18 cellular contexts compared by ENCODE assay signal in genomic region chr10:4766449-4766848, GRCh38. TPM values are rescaled to one million over a fixed set of nuclear protein-coding genes. Genes with fewer than 3 reads are reported as not detected.
A peak's percentile ranks its signal among the peaks of the same experiment; 100 is the strongest.
DNase-seq lines count a peak whose midpoint lies in the region; ATAC-seq and TF ChIP-seq lines count a peak whose summit lies in the region.
"Had no signal": no experiment of that assay in that cellular context is flagged by ENCODE, and none has a peak within 500 bp of the region (broad histone marks: within the 10 kb centered on the region; RNA-seq: fewer than 3 reads in every experiment).

No MANE protein-coding gene starts in this region.

- TF ChIP-seq CTCF in epithelial cell of esophagus (IDR thresholded peaks at IDR 0.05; ENCODE audit: insufficient read depth, low read depth, low read length, missing control alignments) (no peak), left lung (IDR thresholded peaks at IDR 0.05) (no peak)

- H3K4me1 Mint-ChIP-seq in activated T-cell treated with anti-CD3 and anti-CD28 coated beads, Interleukin-2, amount 50 U/mL, for 4 hours (ENCODE audit: low read depth), result peaks cover 3% of the 10 kb centered on the region
- H3K4me1 Mint-ChIP-seq: activated B cell treated with CpG ODN at 0.5 μM for 24 hours, endodermal cell had no signal

- peaks cover 0 to 10% of the 10 kb centered on the region in 2 donors for H3K4me1 ChIP-seq in left lung

- no peaks in the 10 kb centered on the region for H3K9me3 ChIP-seq in left lung
- H3K9me3 ChIP-seq: sigmoid colon had no signal

- H3K4me3 ChIP-seq in epithelial cell of esophagus (ENCODE audit: low read length) (no peak overlapping the region), left lung (no peak overlapping the region)
- H3K4me3 ChIP-seq: cardiac muscle cell, lung, sigmoid colon had no signal

- no peaks in the 10 kb centered on the region for H3K36me3 ChIP-seq in left lung
- H3K36me3 ChIP-seq: cardiac muscle cell, sigmoid colon had no signal

- H3K27ac ChIP-seq in left lung, result no peak overlapping the region
- H3K27ac ChIP-seq: cardiac muscle cell had no signal

- H3K36me3 Mint-ChIP-seq in activated T-cell treated with anti-CD3 and anti-CD28 coated beads, Interleukin-2, amount 50 U/mL, for 4 hours (ENCODE audit: insufficient read depth), result no peaks in the 10 kb centered on the region

- H3K4me3 Mint-ChIP-seq in activated T-cell treated with anti-CD3 and anti-CD28 coated beads, Interleukin-2, amount 50 U/mL, for 4 hours, result no peak overlapping the region
- H3K4me3 Mint-ChIP-seq: activated B cell treated with CpG ODN at 0.5 μM for 24 hours, endodermal cell, nephron progenitor cell had no signal

- H3K27me3 ChIP-seq in left lung, result no peaks in the 10 kb centered on the region
- H3K27me3 ChIP-seq: sigmoid colon had no signal

- DNase-seq in Right ventricle myocardium superior (no peak), left cardiac atrium (no peak), epithelial cell of esophagus (ENCODE audit: low read depth) (peak; percentile 21), left kidney (ENCODE audit: low read depth, low spot score) (peak; percentile 10), left lung (no peak), NOMO-1 treated with DMSO at 0.1 percent for 48 hours (lab: John Stamatoyannopoulos, UW; ENCODE audit: unreplicated experiment) (no peak)
- no peak for DNase-seq in activated T-cell treated with anti-CD3 and anti-CD28 coated beads, Interleukin-2, amount 50 U/mL, for 4 hours
- DNase-seq: activated B cell treated with CpG ODN at 0.5 μM for 24 hours; activated naive CD4-positive, alpha-beta T cell treated with anti-CD3 and anti-CD28 coated beads, Interleukin-2, amount 50 U/mL, for 16 hours; endodermal cell; NCI-H1048; nephron progenitor cell; NK-92 treated with Interleukin-12 subunit alpha and Interleukin-12 subunit beta, amount 100 ng/mL, for 24 hours; sigmoid colon; stimulated activated naive CD4-positive, alpha-beta T cell had no signal

- ATAC-seq in Right ventricle myocardium superior (ENCODE audit: poor library complexity), result peak; percentile 69
- no peak for ATAC-seq in left cardiac atrium
- no peak for ATAC-seq in left lung
- ATAC-seq in activated T-cell treated with anti-CD3 and anti-CD28 coated beads, Interleukin-2, amount 50 U/mL, for 4 hours, result no peak
- ATAC-seq in HG03442 (IDR thresholded peaks at IDR 0.05; ENCODE audit: unreplicated experiment), result no peak

- peaks cover 19% of the 10 kb centered on the region for H3K27me3 Mint-ChIP-seq in activated T-cell treated with anti-CD3 and anti-CD28 coated beads, Interleukin-2, amount 50 U/mL, for 4 hours (ENCODE audit: low read depth)

- intact Hi-C loops in Right ventricle myocardium superior (cut with DNase I), result loop anchor here (5.0 kb wide), 1 partner anchor 1569 kb away; no protein-coding TSS in a partner anchor
- intact Hi-C loops in left cardiac atrium (cut with DNase I), result loop anchor here (2.0 to 10.0 kb wide), 3 partner anchors 82 to 254 kb away; no protein-coding TSS in a partner anchor
- intact Hi-C loops in left lung (cut with DNase I), result no loop called here

- no peaks in the 10 kb centered on the region for H3K9me3 Mint-ChIP-seq in activated T-cell treated with anti-CD3 and anti-CD28 coated beads, Interleukin-2, amount 50 U/mL, for 4 hours
- H3K9me3 Mint-ChIP-seq: activated B cell treated with CpG ODN at 0.5 μM for 24 hours, endodermal cell, nephron progenitor cell had no signal

RNA-seq across cellular contexts. Expression of gene AKR1E2, which starts 59.6 kb away (rescaled TPM):
- total RNA-seq in Right ventricle myocardium superior (5.1 TPM), left cardiac atrium (1 to 10 TPM; 7.5 to 8.4 TPM), left lung (10 to 100 TPM in 1 of 2 donors, 1 to 10 TPM in 1; 4.8 to 12.6 TPM)
- 1 to 10 TPM; 3.8 to 7.9 (median 5.2) TPM for total RNA-seq in activated T-cell treated with anti-CD3 and anti-CD28 coated beads, Interleukin-2, amount 50 U/mL, for 4 hours

Comparison
In these comparisons a context has a peak if more than half of its experiments do, and no peak if none do; other contexts are left out.
1. DNase-seq: peak in epithelial cell of esophagus (single experiment) and left kidney (single experiment); none in Right ventricle myocardium superior (single experiment), left cardiac atrium (single experiment), left lung (0 of 2), NOMO-1 treated with DMSO at 0.1 percent for 48 hours (single experiment) and activated T-cell treated with anti-CD3 and anti-CD28 coated beads, Interleukin-2, amount 50 U/mL, for 4 hours (single experiment).
2. intact Hi-C loops: an anchor here in Right ventricle myocardium superior (5.0 kb wide) and left cardiac atrium (2.0 to 10.0 kb wide); none called in left lung.